In genomic region chr16:58024347-58024672, GRCh38 we compare ENCODE assay signal across 1 cellular context.
TF ChIP-seq lines count a peak whose summit lies in the region.

No MANE protein-coding gene starts in this region.

TF ChIP-seq in SK-N-SH, 30 proteins besides CTCF, POLR2A, EP300 and RAD21:
- TF ChIP-seq MXI1 (IDR thresholded peaks at IDR 0.05; ENCODE audit: low read depth, low read length) (no peak), ELF1 (IDR thresholded peaks at IDR 0.05) (no peak), JUND (IDR thresholded peaks at IDR 0.05) (no peak), NRF1 (IDR thresholded peaks at IDR 0.05; ENCODE audit: low read depth, low read length) (no peak), TCF12 (IDR thresholded peaks at IDR 0.05) (no peak), GATA2 (CRISPR knock-in tag; IDR thresholded peaks at IDR 0.05) (no peak), MEF2A (IDR thresholded peaks at IDR 0.05; ENCODE audit: borderline replicate concordance, low read depth) (no peak), SMC3 (IDR thresholded peaks at IDR 0.05; ENCODE audit: low read depth, low read length) (no peak), RXRA (IDR thresholded peaks at IDR 0.05; ENCODE audit: borderline replicate concordance, low read depth) (no peak), SIN3A (IDR thresholded peaks at IDR 0.05; ENCODE audit: borderline replicate concordance, low read depth, low read length) (no peak), POLR2AphosphoS5 (IDR thresholded peaks at IDR 0.05; ENCODE audit: low read depth, low read length) (no peak), USF2 (IDR thresholded peaks at IDR 0.05; ENCODE audit: borderline replicate concordance, low read depth, low read length) (no peak), FOXM1 (IDR thresholded peaks at IDR 0.05; ENCODE audit: low read depth) (no peak), FOXJ3 (CRISPR knock-in tag; IDR thresholded peaks at IDR 0.05) (no peak), TEAD4 (IDR thresholded peaks at IDR 0.05; ENCODE audit: borderline replicate concordance, insufficient read depth) (no peak), FOSL2 (IDR thresholded peaks at IDR 0.05; ENCODE audit: borderline replicate concordance, low read depth) (no peak)
- TF ChIP-seq, protein P1, sequence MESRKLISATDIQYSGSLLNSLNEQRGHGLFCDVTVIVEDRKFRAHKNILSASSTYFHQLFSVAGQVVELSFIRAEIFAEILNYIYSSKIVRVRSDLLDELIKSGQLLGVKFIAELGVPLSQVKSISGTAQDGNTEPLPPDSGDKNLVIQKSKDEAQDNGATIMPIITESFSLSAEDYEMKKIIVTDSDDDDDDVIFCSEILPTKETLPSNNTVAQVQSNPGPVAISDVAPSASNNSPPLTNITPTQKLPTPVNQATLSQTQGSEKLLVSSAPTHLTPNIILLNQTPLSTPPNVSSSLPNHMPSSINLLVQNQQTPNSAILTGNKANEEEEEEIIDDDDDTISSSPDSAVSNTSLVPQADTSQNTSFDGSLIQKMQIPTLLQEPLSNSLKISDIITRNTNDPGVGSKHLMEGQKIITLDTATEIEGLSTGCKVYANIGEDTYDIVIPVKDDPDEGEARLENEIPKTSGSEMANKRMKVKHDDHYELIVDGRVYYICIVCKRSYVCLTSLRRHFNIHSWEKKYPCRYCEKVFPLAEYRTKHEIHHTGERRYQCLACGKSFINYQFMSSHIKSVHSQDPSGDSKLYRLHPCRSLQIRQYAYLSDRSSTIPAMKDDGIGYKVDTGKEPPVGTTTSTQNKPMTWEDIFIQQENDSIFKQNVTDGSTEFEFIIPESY (IDR thresholded peaks at IDR 0.05; ENCODE audit: borderline replicate concordance, low read depth): no peak
- TF ChIP-seq, protein P2, sequence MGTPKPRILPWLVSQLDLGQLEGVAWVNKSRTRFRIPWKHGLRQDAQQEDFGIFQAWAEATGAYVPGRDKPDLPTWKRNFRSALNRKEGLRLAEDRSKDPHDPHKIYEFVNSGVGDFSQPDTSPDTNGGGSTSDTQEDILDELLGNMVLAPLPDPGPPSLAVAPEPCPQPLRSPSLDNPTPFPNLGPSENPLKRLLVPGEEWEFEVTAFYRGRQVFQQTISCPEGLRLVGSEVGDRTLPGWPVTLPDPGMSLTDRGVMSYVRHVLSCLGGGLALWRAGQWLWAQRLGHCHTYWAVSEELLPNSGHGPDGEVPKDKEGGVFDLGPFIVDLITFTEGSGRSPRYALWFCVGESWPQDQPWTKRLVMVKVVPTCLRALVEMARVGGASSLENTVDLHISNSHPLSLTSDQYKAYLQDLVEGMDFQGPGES (IDR thresholded peaks at IDR 0.05; ENCODE audit: low read depth, low read length): no peak
